9 cellular contexts compared by ENCODE assay signal in genomic region chr12:89949457-89950195, GRCh38.
DNase-seq lines count a peak whose midpoint lies in the region; ATAC-seq, FAIRE-seq and TF ChIP-seq lines count a peak whose summit lies in the region.
"Had no signal": no experiment of that assay in that cellular context is flagged by ENCODE, and none has a peak within 500 bp of the region (broad histone marks: within the 10 kb centered on the region; RNA-seq: fewer than 3 reads in every experiment).

No MANE protein-coding gene starts in this region.

- H3K4me3 ChIP-seq in right cardiac atrium (ENCODE audit: low read length) = no peak overlapping the region

- H3K27me3 Mint-ChIP-seq in activated T-helper 2 cell treated with anti-CD3 and anti-CD28 coated beads, Interferon-gamma antibody, Interleukin-2, Interleukin-4, amounts not matched to agents 10 μg/mL and 5 μg/mL and 100 μg/mL, durations not matched to agents 14 hours and 24 hours and 36 hours (ENCODE audit: low read depth) = peaks cover 2% of the 10 kb centered on the region

- no peaks in the 10 kb centered on the region for H3K9me3 ChIP-seq in right cardiac atrium (ENCODE audit: control insufficient read depth, low read length)

- H3K4me3 Mint-ChIP-seq in activated T-helper 2 cell treated with anti-CD3 and anti-CD28 coated beads, Interferon-gamma antibody, Interleukin-2, Interleukin-4, amounts not matched to agents 10 μg/mL and 5 μg/mL and 100 μg/mL, durations not matched to agents 14 hours and 24 hours and 36 hours (ENCODE audit: low read depth) = no peak overlapping the region
- peak overlapping the region; percentile 4 for H3K4me3 Mint-ChIP-seq in stimulated activated effector memory CD8-positive, alpha-beta T cell treated with anti-CD3 and anti-CD28 coated beads, Interleukin-12 subunit alpha, Interleukin-12 subunit beta, amount 100 ng/mL, for 72 hours

- H3K4me1 ChIP-seq in right cardiac atrium (ENCODE audit: control insufficient read depth, insufficient read depth, low read length) = peaks cover 1% of the 10 kb centered on the region

- TF ChIP-seq POLR2A in H54 (IDR thresholded peaks at IDR 0.05; ENCODE audit: low read depth, low read length) = no peak

- 65% methylated on average over 4 of the region's 4 CpGs for WGBS in right cardiac atrium

- peak; percentile 91 for FAIRE-seq in H54 (lab: Jason Lieb, UNC)
- FAIRE-seq: A204.1 had no signal

- intact Hi-C loops in activated T-helper 2 cell treated with anti-CD3 and anti-CD28 coated beads, Interferon-gamma antibody, Interleukin-2, Interleukin-4, amounts not matched to agents 10 μg/mL and 5 μg/mL and 100 μg/mL, durations not matched to agents 14 hours and 24 hours and 36 hours (cut with micrococcal nuclease) = loop anchor here (2.0 kb wide), 1 partner anchor 87 kb away; no protein-coding TSS in a partner anchor
- intact Hi-C loops in right cardiac atrium (cut with DNase I) = no loop called here

- no peak overlapping the region for H3K27ac ChIP-seq in right cardiac atrium (ENCODE audit: low read length)

- no peak overlapping the region for H3K27ac Mint-ChIP-seq in activated T-helper 2 cell treated with anti-CD3 and anti-CD28 coated beads, Interferon-gamma antibody, Interleukin-2, Interleukin-4, amounts not matched to agents 10 μg/mL and 5 μg/mL and 100 μg/mL, durations not matched to agents 14 hours and 24 hours and 36 hours
- peak overlapping the region; percentile 79 for H3K27ac Mint-ChIP-seq in stimulated activated effector memory CD8-positive, alpha-beta T cell treated with anti-CD3 and anti-CD28 coated beads, Interleukin-12 subunit alpha, Interleukin-12 subunit beta, amount 100 ng/mL, for 72 hours

- DNase-seq in DMS53 (lab: John Stamatoyannopoulos, UW) (peak; percentile 24), DMS53 treated with DMSO at 0.1 percent for 48 hours (lab: John Stamatoyannopoulos, UW; ENCODE audit: unreplicated experiment) (no peak), H54 (ENCODE audit: insufficient read length, low spot score) (peak; percentile 11), NCI-H1092 (lab: John Stamatoyannopoulos, UW) (peak; percentile 6), right cardiac atrium (no peak), occipital lobe (lab: John Stamatoyannopoulos, UW) (no peak)
- DNase-seq in activated T-helper 2 cell treated with anti-CD3 and anti-CD28 coated beads, Interferon-gamma antibody, Interleukin-2, Interleukin-4, amounts not matched to agents 10 μg/mL and 5 μg/mL and 100 μg/mL, durations not matched to agents 14 hours and 24 hours and 36 hours (ENCODE audit: low spot score) = peak; percentile 38
- DNase-seq in stimulated activated effector memory CD8-positive, alpha-beta T cell treated with anti-CD3 and anti-CD28 coated beads, Interleukin-12 subunit alpha, Interleukin-12 subunit beta, amount 100 ng/mL, for 72 hours (ENCODE audit: low spot score in 2 of 2) = peak in 1 of 2 donors; percentile 70

- H3K9me3 Mint-ChIP-seq in activated T-helper 2 cell treated with anti-CD3 and anti-CD28 coated beads, Interferon-gamma antibody, Interleukin-2, Interleukin-4, amounts not matched to agents 10 μg/mL and 5 μg/mL and 100 μg/mL, durations not matched to agents 14 hours and 24 hours and 36 hours = no peaks in the 10 kb centered on the region
- H3K9me3 Mint-ChIP-seq in stimulated activated effector memory CD8-positive, alpha-beta T cell treated with anti-CD3 and anti-CD28 coated beads, Interleukin-12 subunit alpha, Interleukin-12 subunit beta, amount 100 ng/mL, for 72 hours = no peaks in the 10 kb centered on the region

- peaks cover 14% of the 10 kb centered on the region for H3K4me1 Mint-ChIP-seq in activated T-helper 2 cell treated with anti-CD3 and anti-CD28 coated beads, Interferon-gamma antibody, Interleukin-2, Interleukin-4, amounts not matched to agents 10 μg/mL and 5 μg/mL and 100 μg/mL, durations not matched to agents 14 hours and 24 hours and 36 hours (ENCODE audit: low read depth)
- peaks cover 48% of the 10 kb centered on the region for H3K4me1 Mint-ChIP-seq in stimulated activated effector memory CD8-positive, alpha-beta T cell treated with anti-CD3 and anti-CD28 coated beads, Interleukin-12 subunit alpha, Interleukin-12 subunit beta, amount 100 ng/mL, for 72 hours

- ATAC-seq in right cardiac atrium = peak; percentile 79 to 92
- ATAC-seq in stimulated activated effector memory CD8-positive, alpha-beta T cell treated with anti-CD3 and anti-CD28 coated beads, Interleukin-12 subunit alpha, Interleukin-12 subunit beta, amount 100 ng/mL, for 72 hours = peak; percentile 89

- no peaks in the 10 kb centered on the region for H3K27me3 ChIP-seq in right cardiac atrium (ENCODE audit: control insufficient read depth, insufficient read depth)

- no peaks in the 10 kb centered on the region for H3K36me3 Mint-ChIP-seq in activated T-helper 2 cell treated with anti-CD3 and anti-CD28 coated beads, Interferon-gamma antibody, Interleukin-2, Interleukin-4, amounts not matched to agents 10 μg/mL and 5 μg/mL and 100 μg/mL, durations not matched to agents 14 hours and 24 hours and 36 hours (ENCODE audit: low read depth)
- H3K36me3 Mint-ChIP-seq in stimulated activated effector memory CD8-positive, alpha-beta T cell treated with anti-CD3 and anti-CD28 coated beads, Interleukin-12 subunit alpha, Interleukin-12 subunit beta, amount 100 ng/mL, for 72 hours = no peaks in the 10 kb centered on the region

Comparison
In these comparisons a context has a peak if more than half of its experiments do, and no peak if none do; other contexts are left out.
1. DNase-seq: peak in DMS53 (single experiment), H54 (single experiment), NCI-H1092 (single experiment) and activated T-helper 2 cell treated with anti-CD3 and anti-CD28 coated beads, Interferon-gamma antibody, Interleukin-2, Interleukin-4, amounts not matched to agents 10 μg/mL and 5 μg/mL and 100 μg/mL, durations not matched to agents 14 hours and 24 hours and 36 hours (single experiment); none in DMS53 treated with DMSO at 0.1 percent for 48 hours (single experiment), right cardiac atrium (0 of 3) and occipital lobe (single experiment).